24 cellular contexts compared by ENCODE assay signal in the genomic region with DNA sequence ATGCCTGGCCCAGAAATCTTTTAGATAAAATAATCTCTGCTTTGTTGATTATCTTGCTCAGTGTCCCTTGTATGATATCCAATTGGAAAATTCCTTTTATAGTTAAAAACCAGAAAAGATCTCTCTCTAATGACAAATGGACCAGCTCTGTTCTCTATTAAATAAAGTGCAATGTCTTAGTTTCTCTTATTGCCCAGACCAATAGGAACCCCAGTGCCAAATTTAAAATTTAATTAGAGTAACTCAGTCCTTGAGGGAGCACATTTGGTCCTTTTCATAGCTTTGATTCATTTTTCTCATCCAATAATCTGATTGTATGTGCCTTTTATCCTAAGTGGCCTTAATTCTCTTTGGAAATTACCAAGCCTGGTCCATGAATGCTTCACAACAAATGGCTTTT.
"Had no signal": no experiment of that assay in that cellular context is flagged by ENCODE, and none has a peak within 500 bp of the region (broad histone marks: within the 10 kb centered on the region; RNA-seq: fewer than 3 reads in every experiment).

No MANE protein-coding gene starts in this region.

- H3K4me1 ChIP-seq: neural progenitor cell, parathyroid adenoma, psoas muscle, right lobe of liver, sigmoid colon, suprapubic skin, testis, tibial artery, transverse colon, upper lobe of right lung, uterus had no signal

- H3K27ac ChIP-seq: neural progenitor cell, ovary, parathyroid adenoma, psoas muscle, right lobe of liver, sigmoid colon, suprapubic skin, testis, tibial artery, transverse colon, upper lobe of right lung, uterus had no signal

- DNase-seq: natural killer cell; occipital lobe; ovary; posterior cingulate gyrus; psoas muscle; right cardiac atrium; right lobe of liver; sigmoid colon; small intestine; stimulated activated CD4-positive, alpha-beta T cell treated with anti-CD3 and anti-CD28 coated beads, Interleukin-15, amount 100 ng/mL, for 24 hours; stimulated activated CD4-positive, alpha-beta T cell treated with anti-CD3 and anti-CD28 coated beads, Interleukin-2, amount 100 ng/mL, for 24 hours; stimulated activated CD4-positive, alpha-beta T cell treated with anti-CD3 and anti-CD28 coated beads, Interleukin-2, amount 100 ng/mL, for 48 hours; stimulated activated CD4-positive, alpha-beta T cell treated with anti-CD3 and anti-CD28 coated beads, Interleukin-4, amount 100 ng/mL, for 24 hours; stimulated activated naive B cell treated with anti-CD40 and anti-IgM and Interleukin-4, amounts not matched to agents 10 μg/mL and 1 μg/mL and 100 μg/mL, for 72 hours; stimulated activated naive CD4-positive, alpha-beta T cell treated with Interleukin-2 at 50 U/mL for 16 hours; substantia nigra; testis; tibial artery; transverse colon; upper lobe of right lung; uterus had no signal

- H3K9me3 ChIP-seq: psoas muscle, right lobe of liver, sigmoid colon, suprapubic skin, testis, tibial artery, transverse colon, upper lobe of right lung, uterus had no signal

- H3K4me2 ChIP-seq: neural progenitor cell had no signal

- H3K9ac ChIP-seq: neural progenitor cell, parathyroid adenoma had no signal

- H2AFZ ChIP-seq: neural progenitor cell, parathyroid adenoma had no signal

- H3K79me2 ChIP-seq: parathyroid adenoma had no signal

- H3K4me3 ChIP-seq: neural progenitor cell, ovary, psoas muscle, right lobe of liver, sigmoid colon, suprapubic skin, testis, tibial artery, transverse colon, upper lobe of right lung, uterus had no signal

- H3K36me3 ChIP-seq: neural progenitor cell, ovary, right lobe of liver, sigmoid colon, suprapubic skin, tibial artery, transverse colon, upper lobe of right lung, uterus had no signal

- H3K27me3 ChIP-seq: neural progenitor cell, ovary, right lobe of liver, sigmoid colon, testis, transverse colon, upper lobe of right lung, uterus had no signal
